23 cellular contexts compared by ENCODE assay signal in genomic region chr5:81417052-81417451, GRCh38. TPM values are rescaled to one million over a fixed set of nuclear protein-coding genes. Genes with fewer than 3 reads are reported as not detected.
A peak's percentile ranks its signal among the peaks of the same experiment; 100 is the strongest.
DNase-seq lines count a peak whose midpoint lies in the region; ATAC-seq, FAIRE-seq and TF ChIP-seq lines count a peak whose summit lies in the region.
"Had no signal": no experiment of that assay in that cellular context is flagged by ENCODE, and none has a peak within 500 bp of the region (broad histone marks: within the 10 kb centered on the region; RNA-seq: fewer than 3 reads in every experiment).

No MANE protein-coding gene starts in this region.

- no peaks in the 10 kb centered on the region for H3K36me3 ChIP-seq in bronchial epithelial cell (ENCODE audit: control insufficient read depth, insufficient read depth, low read length)
- H3K36me3 ChIP-seq in keratinocyte (ENCODE audit: control insufficient read depth in 2 of 2, extremely low read depth in 1 of 2, insufficient read depth in 2 of 2, low read length in 2 of 2), result no peaks in the 10 kb centered on the region
- H3K36me3 ChIP-seq in CD8-positive, alpha-beta memory T cell (ENCODE audit: insufficient read depth, low read length), result no peaks in the 10 kb centered on the region
- H3K36me3 ChIP-seq in gastroesophageal sphincter, result peaks cover 3 to 54% of the 10 kb centered on the region in 2 donors

- no peaks in the 10 kb centered on the region for H3K27me3 ChIP-seq in bronchial epithelial cell (ENCODE audit: control insufficient read depth, insufficient read depth, low read length)
- no peaks in the 10 kb centered on the region for H3K27me3 ChIP-seq in keratinocyte (ENCODE audit: control insufficient read depth, extremely low read depth, insufficient read depth, low read length)
- H3K27me3 ChIP-seq in CD8-positive, alpha-beta memory T cell (ENCODE audit: insufficient read depth, low read length, poor library complexity, severe bottlenecking), result no peaks in the 10 kb centered on the region
- H3K27me3 ChIP-seq in gastroesophageal sphincter, result no peaks in the 10 kb centered on the region

- TF ChIP-seq EP300 in gastroesophageal sphincter (IDR thresholded peaks at IDR 0.05), result no peak

- no peak overlapping the region for H3K9ac ChIP-seq in keratinocyte (ENCODE audit: control insufficient read depth, extremely low read depth, insufficient read depth, low read length)
- H3K9ac ChIP-seq: SK-N-SH had no signal

- dilution Hi-C loops in keratinocyte (cut with MboI; ENCODE audit: extremely low pct_ligation_motif_present, low sequenced_read_pairs), result no loop called here

- no peak for ATAC-seq in gastroesophageal sphincter
- ATAC-seq: GM12878, K562 had no signal

- POLR2A ChIA-PET in CD8-positive, alpha-beta memory T cell (lab: Charles Lee), result no interaction called here

- TF ChIP-seq CTCF in bronchial epithelial cell (IDR thresholded peaks at IDR 0.05; ENCODE audit: insufficient read depth, low read length, severe bottlenecking) (no peak), keratinocyte (optimal IDR thresholded peaks at IDR 0.05 in 1 of 3, IDR thresholded peaks at IDR 0.05 in 1 of 3, conservative IDR thresholded peaks at IDR 0.05 in 1 of 3; ENCODE audit: extremely low read depth in 1 of 3, insufficient read depth in 2 of 3, low read length in 3 of 3) (no peak), gastroesophageal sphincter (IDR thresholded peaks at IDR 0.05) (no peak)

- H3K79me2 ChIP-seq in keratinocyte (ENCODE audit: control insufficient read depth, insufficient read depth, low read length), result no peaks in the 10 kb centered on the region

- no peaks in the 10 kb centered on the region for H4K20me1 ChIP-seq in keratinocyte (ENCODE audit: control insufficient read depth, extremely low read depth, insufficient read depth, low read length)

- no peak overlapping the region for H3K4me3 Mint-ChIP-seq in CD8-positive, alpha-beta memory T cell
- H3K4me3 Mint-ChIP-seq: B cell had no signal

- DNase-seq in GM12891 (ENCODE audit: insufficient read length, low spot score), result no peak
- DNase-seq in NCI-H460 (ENCODE audit: extremely low read depth, low read depth), result peak; percentile 40
- DNase-seq in bronchial epithelial cell (ENCODE audit: low read depth), result peak; percentile 81
- no peak for DNase-seq in keratinocyte (ENCODE audit: low read depth, low spot score)
- DNase-seq in NCI-H1417 treated with DMSO at 0.1 percent for 48 hours (lab: John Stamatoyannopoulos, UW), result no peak
- DNase-seq in CD8-positive, alpha-beta memory T cell, result no peak
- no peak for DNase-seq in AG20443 (ENCODE audit: low spot score)
- DNase-seq: DMS79 treated with DMSO at 0.1 percent for 48 hours, MM.1S, NCI-H1048, NCI-H1436, NCI-H187 treated with DMSO at 0.1 percent for 48 hours, NCI-H2107, NCI-H510A treated with DMSO at 0.1 percent for 48 hours, NCI-H748 treated with DMSO at 0.1 percent for 48 hours, SIG-M5, SK-N-SH had no signal

- TF ChIP-seq POLR2A in GM12891 (IDR thresholded peaks at IDR 0.05; ENCODE audit: low read depth, low read length) (no peak), gastroesophageal sphincter (IDR thresholded peaks at IDR 0.05) (no peak)

- no peaks in the 10 kb centered on the region for H3K9me3 Mint-ChIP-seq in CD8-positive, alpha-beta memory T cell

- H3K36me3 Mint-ChIP-seq in CD8-positive, alpha-beta memory T cell, result peaks cover 0 to 26% (median 6%) of the 10 kb centered on the region in 3 donors

- WGBS in gastroesophageal sphincter (ENCODE audit: low coverage in 1 of 2), 2 donors, result 86 to 98% methylated on average over 1 to 3 of the region's 4 CpGs

- H2AFZ ChIP-seq in keratinocyte (ENCODE audit: control insufficient read depth, low read length), result no peak overlapping the region

- CTCF ChIA-PET in CD8-positive, alpha-beta memory T cell (lab: Charles Lee), result no interaction called here

- H3K9me3 ChIP-seq in keratinocyte (ENCODE audit: control insufficient read depth, low read depth, low read length) (no peaks in the 10 kb centered on the region), gastroesophageal sphincter (no peaks in the 10 kb centered on the region)
- H3K9me3 ChIP-seq in CD8-positive, alpha-beta memory T cell (ENCODE audit: low read length), result no peaks in the 10 kb centered on the region
- H3K9me3 ChIP-seq: SK-N-SH had no signal

- H3K27me3 Mint-ChIP-seq in CD8-positive, alpha-beta memory T cell, result no peaks in the 10 kb centered on the region
- H3K27me3 Mint-ChIP-seq: B cell had no signal

- no peak overlapping the region for H3K27ac Mint-ChIP-seq in CD8-positive, alpha-beta memory T cell
- H3K27ac Mint-ChIP-seq: B cell had no signal

- H3K4me3 ChIP-seq in bronchial epithelial cell (ENCODE audit: low read depth, low read length) (no peak overlapping the region), keratinocyte (ENCODE audit: control insufficient read depth in 2 of 3, extremely low read depth in 1 of 3, insufficient read depth in 2 of 3, low read depth in 1 of 3, low read length in 3 of 3) (no peak overlapping the region), gastroesophageal sphincter (no peak overlapping the region)
- H3K4me3 ChIP-seq in CD8-positive, alpha-beta memory T cell (ENCODE audit: low read length), result no peak overlapping the region
- H3K4me3 ChIP-seq: GM12878, K562 had no signal

- H3K27ac ChIP-seq in keratinocyte (ENCODE audit: control insufficient read depth, insufficient read depth, low read length) (peak overlapping the region; percentile 45), gastroesophageal sphincter (no peak overlapping the region)
- no peak overlapping the region for H3K27ac ChIP-seq in CD8-positive, alpha-beta memory T cell (ENCODE audit: low read depth, low read length)
- H3K27ac ChIP-seq: RWPE1 had no signal

- H3K4me1 Mint-ChIP-seq in CD8-positive, alpha-beta memory T cell, result peaks cover 0 to 4% (median 0%) of the 10 kb centered on the region in 3 donors
- H3K4me1 Mint-ChIP-seq: B cell had no signal

- H3K4me1 ChIP-seq in keratinocyte (ENCODE audit: control insufficient read depth, extremely low read depth, insufficient read depth, low read length) (peaks cover 44% of the 10 kb centered on the region), gastroesophageal sphincter (no peaks in the 10 kb centered on the region)
- no peaks in the 10 kb centered on the region for H3K4me1 ChIP-seq in CD8-positive, alpha-beta memory T cell (ENCODE audit: insufficient read depth, low read length)

- FAIRE-seq in GM12891 (lab: Jason Lieb, UNC) (peak; percentile 48), bronchial epithelial cell (lab: Jason Lieb, UNC) (no peak), keratinocyte (lab: Jason Lieb, UNC) (peak; percentile 85)
- FAIRE-seq: GM12878, K562 had no signal

- no peak overlapping the region for H3K4me2 ChIP-seq in keratinocyte (ENCODE audit: control insufficient read depth, extremely low read depth, insufficient read depth, low read depth, low read length)
- H3K4me2 ChIP-seq: SK-N-SH had no signal

- H3K9me1 ChIP-seq in keratinocyte (ENCODE audit: control insufficient read depth, extremely low read depth, insufficient read depth, low read length), result no peaks in the 10 kb centered on the region

TF ChIP-seq in GM12891, 5 proteins besides CTCF, POLR2A, EP300 and RAD21:
- no peak for TF ChIP-seq POLR2AphosphoS5 (IDR thresholded peaks at IDR 0.05; ENCODE audit: low read depth, low read length)
- no peak for TF ChIP-seq POU2F2 (IDR thresholded peaks at IDR 0.05; ENCODE audit: low read depth, low read length)
- no peak for TF ChIP-seq SPI1 (IDR thresholded peaks at IDR 0.05; ENCODE audit: low read depth, low read length)
- no peak for TF ChIP-seq PAX5 (IDR thresholded peaks at IDR 0.05; ENCODE audit: insufficient read depth, low read length, severe bottlenecking)
- TF ChIP-seq TAF1 (IDR thresholded peaks at IDR 0.05; ENCODE audit: low read depth, low read length), result no peak

RNA-seq across cellular contexts. Expression of gene ACOT12, which starts 23.1 kb away (rescaled TPM):
- polyA plus RNA-seq in GM12891 (2012; ENCODE audit: low read depth, missing spikeins), result not detected
- not detected in 2 replicates for total RNA-seq in NCI-H460 (2014; rRNA removed; shearing (Covaris generic))
- polyA plus RNA-seq in NCI-H460 (2014; cell fraction: nucleus; rRNA removed), result not detected in 2 replicates
- total RNA-seq in bronchial epithelial cell (not detected in 2 replicates), gastroesophageal sphincter (not detected)
- 0.06 TPM in 1 of 3 replicates, not detected in the others for polyA plus RNA-seq in keratinocyte
- polyA plus RNA-seq in keratinocyte (2011; ENCODE audit: low read depth), result not detected
- not detected in 2 replicates for polyA plus RNA-seq in keratinocyte (2011; cell fraction: cytosol; rRNA removed)
- not detected in 2 replicates for polyA plus RNA-seq in keratinocyte (2011; cell fraction: nucleus; rRNA removed)
- polyA plus RNA-seq in keratinocyte (2012; ENCODE audit: low replicate concordance), result not detected in 2 replicates
- not detected in 3 replicates for polyA minus RNA-seq in keratinocyte
- polyA minus RNA-seq in keratinocyte (2011; cell fraction: cytosol; rRNA and poly(A)+ RNA removed), result not detected
- not detected in 2 replicates for polyA minus RNA-seq in keratinocyte (2011; cell fraction: nucleus; rRNA and poly(A)+ RNA removed)
- not detected for total RNA-seq in CD8-positive, alpha-beta memory T cell
- polyA plus RNA-seq in CD8-positive, alpha-beta memory T cell, result not detected
- total RNA-seq: A172, B cell, GM12878, K562 had no signal

Comparison
In these comparisons a context has a peak if more than half of its experiments do, and no peak if none do; other contexts are left out.
1. DNase-seq: peak in NCI-H460 (single experiment) and bronchial epithelial cell (single experiment); none in GM12891 (single experiment), keratinocyte (single experiment), NCI-H1417 treated with DMSO at 0.1 percent for 48 hours (single experiment), CD8-positive, alpha-beta memory T cell (0 of 5) and AG20443 (single experiment).